In genomic region chr7:73318656-73319204, GRCh38 we compare ENCODE assay signal across 1 cellular context.
TF ChIP-seq lines count a peak whose summit lies in the region.

No MANE protein-coding gene starts in this region.

TF ChIP-seq in HepG2, 621 proteins besides CTCF, POLR2A, EP300 and RAD21:
- TF ChIP-seq, protein P1, sequence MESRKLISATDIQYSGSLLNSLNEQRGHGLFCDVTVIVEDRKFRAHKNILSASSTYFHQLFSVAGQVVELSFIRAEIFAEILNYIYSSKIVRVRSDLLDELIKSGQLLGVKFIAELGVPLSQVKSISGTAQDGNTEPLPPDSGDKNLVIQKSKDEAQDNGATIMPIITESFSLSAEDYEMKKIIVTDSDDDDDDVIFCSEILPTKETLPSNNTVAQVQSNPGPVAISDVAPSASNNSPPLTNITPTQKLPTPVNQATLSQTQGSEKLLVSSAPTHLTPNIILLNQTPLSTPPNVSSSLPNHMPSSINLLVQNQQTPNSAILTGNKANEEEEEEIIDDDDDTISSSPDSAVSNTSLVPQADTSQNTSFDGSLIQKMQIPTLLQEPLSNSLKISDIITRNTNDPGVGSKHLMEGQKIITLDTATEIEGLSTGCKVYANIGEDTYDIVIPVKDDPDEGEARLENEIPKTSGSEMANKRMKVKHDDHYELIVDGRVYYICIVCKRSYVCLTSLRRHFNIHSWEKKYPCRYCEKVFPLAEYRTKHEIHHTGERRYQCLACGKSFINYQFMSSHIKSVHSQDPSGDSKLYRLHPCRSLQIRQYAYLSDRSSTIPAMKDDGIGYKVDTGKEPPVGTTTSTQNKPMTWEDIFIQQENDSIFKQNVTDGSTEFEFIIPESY (CRISPR knock-in tag; IDR thresholded peaks at IDR 0.05): peak; percentile 42; the same call in 1 of the 2 replicates
- peak; percentile 19; the same call in 1 of the 2 replicates for TF ChIP-seq STAG1 (CRISPR knock-in tag; IDR thresholded peaks at IDR 0.05)
